ENCODE assay signal across 8 cellular contexts in the genomic region with DNA sequence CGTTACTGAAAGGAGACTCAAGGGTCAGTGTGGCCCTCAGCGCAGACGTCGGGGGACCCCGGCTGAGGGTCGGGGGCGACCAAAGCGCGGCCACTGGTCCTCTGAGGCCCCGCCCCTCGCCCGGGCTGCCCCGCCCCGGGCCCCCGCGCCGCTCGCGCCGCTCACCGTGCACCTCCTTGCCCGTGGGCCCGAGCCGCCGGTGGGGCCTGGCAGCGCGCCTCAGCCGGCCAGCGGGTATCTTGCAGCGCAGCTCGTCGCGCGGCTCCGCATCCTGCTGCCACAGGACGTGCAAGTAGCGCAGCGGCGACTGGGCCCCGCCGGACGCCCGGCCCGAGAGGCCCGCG. TPM values are rescaled to one million over a fixed set of nuclear protein-coding genes. Genes with fewer than 3 reads are reported as not detected.
DNase-seq lines count a peak whose midpoint lies in the region; ATAC-seq and TF ChIP-seq lines count a peak whose summit lies in the region.

No MANE protein-coding gene starts in this region.

- CTCF ChIA-PET in HEK293T (lab: Yijun Ruan, JAX): interaction anchor here (0.6 to 2.7 kb wide), 6 partner anchors 16 to 108 kb away, joined by 3 to 9 read pairs (median 6); no protein-coding TSS in a partner anchor

- H3K4me1 Mint-ChIP-seq in activated naive CD8-positive, alpha-beta T cell treated with anti-CD3 and anti-CD28 coated beads for 36 hours: peaks cover 21% of the 10 kb centered on the region

- no peaks in the 10 kb centered on the region for H3K9me3 Mint-ChIP-seq in activated naive CD8-positive, alpha-beta T cell treated with anti-CD3 and anti-CD28 coated beads for 36 hours

- peak overlapping the region; percentile 74 for H3K4me3 ChIP-seq in iPS-11a (ENCODE audit: low read depth, low read length)

- H3K36me3 Mint-ChIP-seq in activated naive CD8-positive, alpha-beta T cell treated with anti-CD3 and anti-CD28 coated beads for 36 hours: peaks cover 31% of the 10 kb centered on the region

- H3K27ac Mint-ChIP-seq in activated naive CD8-positive, alpha-beta T cell treated with anti-CD3 and anti-CD28 coated beads for 36 hours: peak overlapping the region; percentile 87

- H3K27me3 Mint-ChIP-seq in activated naive CD8-positive, alpha-beta T cell treated with anti-CD3 and anti-CD28 coated beads for 36 hours: no peaks in the 10 kb centered on the region

- peak overlapping the region; percentile 82 for H3K4me3 Mint-ChIP-seq in activated naive CD8-positive, alpha-beta T cell treated with anti-CD3 and anti-CD28 coated beads for 36 hours

- DNase-seq in HEK293T (ENCODE audit: extremely low spot score) (peak; percentile 67), NCI-H1105 treated with DMSO at 0.1 percent for 48 hours (lab: John Stamatoyannopoulos, UW) (peak; percentile 41), NCI-H146 treated with DMSO at 0.1 percent for 48 hours (lab: John Stamatoyannopoulos, UW; ENCODE audit: unreplicated experiment) (no peak), NCI-H748 treated with DMSO at 0.1 percent for 48 hours (lab: John Stamatoyannopoulos, UW) (no peak)
- DNase-seq in activated naive CD8-positive, alpha-beta T cell treated with anti-CD3 and anti-CD28 coated beads for 36 hours: peak; percentile 65
- peak; percentile 19 to 36 for DNase-seq in stimulated activated CD4-positive, alpha-beta T cell treated with anti-CD3 and anti-CD28 coated beads, Interleukin-15, amount 100 ng/mL, for 1 hour (ENCODE audit: low read depth in 1 of 2, low spot score in 1 of 2)

- POLR2A ChIA-PET in HEK293T (lab: Yijun Ruan, JAX): interaction anchor here (0.6 to 2.0 kb wide), 14 partner anchors 8 to 338 kb away, joined by 3 to 20 read pairs (median 4); a partner anchor contains a TSS

- peak; percentile 44 for ATAC-seq in GM18511 (IDR thresholded peaks at IDR 0.05; ENCODE audit: unreplicated experiment)

TF ChIP-seq in HEK293T, 16 proteins besides CTCF, POLR2A, EP300 and RAD21:
- TF ChIP-seq ELF4 (IDR thresholded peaks at IDR 0.05) (no peak), BHLHE40 (IDR thresholded peaks at IDR 0.05; ENCODE audit: borderline replicate concordance) (no peak), SUZ12 (IDR thresholded peaks at IDR 0.05) (no peak), CTBP1 (IDR thresholded peaks at IDR 0.05; ENCODE audit: borderline replicate concordance) (no peak), ARNT (IDR thresholded peaks at IDR 0.05) (no peak), FOXA1 (IDR thresholded peaks at IDR 0.05) (no peak), TARDBP (IDR thresholded peaks at IDR 0.05) (no peak), HDGF (IDR thresholded peaks at IDR 0.05; ENCODE audit: borderline replicate concordance) (no peak), FOXM1 (IDR thresholded peaks at IDR 0.05; ENCODE audit: borderline replicate concordance) (no peak), NFRKB (IDR thresholded peaks at IDR 0.05) (no peak), L3MBTL2 (conservative IDR thresholded peaks at IDR 0.05) (no peak), FOXK2 (IDR thresholded peaks at IDR 0.05) (no peak), ZNF384 (IDR thresholded peaks at IDR 0.05) (no peak)
- TF ChIP-seq, protein P1, sequence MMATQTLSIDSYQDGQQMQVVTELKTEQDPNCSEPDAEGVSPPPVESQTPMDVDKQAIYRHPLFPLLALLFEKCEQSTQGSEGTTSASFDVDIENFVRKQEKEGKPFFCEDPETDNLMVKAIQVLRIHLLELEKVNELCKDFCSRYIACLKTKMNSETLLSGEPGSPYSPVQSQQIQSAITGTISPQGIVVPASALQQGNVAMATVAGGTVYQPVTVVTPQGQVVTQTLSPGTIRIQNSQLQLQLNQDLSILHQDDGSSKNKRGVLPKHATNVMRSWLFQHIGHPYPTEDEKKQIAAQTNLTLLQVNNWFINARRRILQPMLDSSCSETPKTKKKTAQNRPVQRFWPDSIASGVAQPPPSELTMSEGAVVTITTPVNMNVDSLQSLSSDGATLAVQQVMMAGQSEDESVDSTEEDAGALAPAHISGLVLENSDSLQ (IDR thresholded peaks at IDR 0.05): no peak
TF ChIP-seq in HEK293T: peak in this region for 0.

RNA-seq across cellular contexts. Expression of a gene that starts 0.4 kb away (rescaled TPM):
- 10 to 100 TPM; 20.2 to 21.9 TPM for total RNA-seq in activated naive CD8-positive, alpha-beta T cell treated with anti-CD3 and anti-CD28 coated beads for 36 hours

RNA-seq across cellular contexts. Expression of a gene that starts 5.5 kb away (rescaled TPM):
- total RNA-seq in activated naive CD8-positive, alpha-beta T cell treated with anti-CD3 and anti-CD28 coated beads for 36 hours: 100 to 1,000 TPM; 656 to 671 TPM

RNA-seq across cellular contexts. Expression of a gene that starts 20.5 kb away (rescaled TPM):
- not detected for total RNA-seq in activated naive CD8-positive, alpha-beta T cell treated with anti-CD3 and anti-CD28 coated beads for 36 hours

RNA-seq across cellular contexts. Expression of a gene that starts 36.0 kb away (rescaled TPM):
- total RNA-seq in activated naive CD8-positive, alpha-beta T cell treated with anti-CD3 and anti-CD28 coated beads for 36 hours: 10 to 100 TPM; 11.6 to 12.9 TPM

Comparison
In these comparisons a context has a peak if more than half of its experiments do, and no peak if none do; other contexts are left out.
1. DNase-seq: peak in HEK293T (single experiment), NCI-H1105 treated with DMSO at 0.1 percent for 48 hours (single experiment), activated naive CD8-positive, alpha-beta T cell treated with anti-CD3 and anti-CD28 coated beads for 36 hours (single experiment) and stimulated activated CD4-positive, alpha-beta T cell treated with anti-CD3 and anti-CD28 coated beads, Interleukin-15, amount 100 ng/mL, for 1 hour (2 of 2); none in NCI-H146 treated with DMSO at 0.1 percent for 48 hours (single experiment) and NCI-H748 treated with DMSO at 0.1 percent for 48 hours (single experiment).